Comparison of ENCODE assay signal across 9 cellular contexts in genomic region chr7:4665661-4666060, GRCh38. TPM values are rescaled to one million over a fixed set of nuclear protein-coding genes. Genes with fewer than 3 reads are reported as not detected.
DNase-seq lines count a peak whose midpoint lies in the region; TF ChIP-seq lines count a peak whose summit lies in the region.
"Had no signal": no experiment of that assay in that cellular context is flagged by ENCODE, and none has a peak within 500 bp of the region (broad histone marks: within the 10 kb centered on the region; RNA-seq: fewer than 3 reads in every experiment).

No MANE protein-coding gene starts in this region.

- H3K4me1 ChIP-seq in GM23248 (ENCODE audit: insufficient read depth) = peaks cover 16% of the 10 kb centered on the region
- peaks cover 38% of the 10 kb centered on the region for H3K4me1 ChIP-seq in skeletal muscle satellite cell (ENCODE audit: control insufficient read depth, insufficient read depth, low read length)
- H3K4me1 ChIP-seq in Peyer's patch = no peaks in the 10 kb centered on the region

- no peak for TF ChIP-seq CTCF in fibroblast of mammary gland (conservative IDR thresholded peaks at IDR 0.05; ENCODE audit: control insufficient read depth, insufficient read depth, low read depth, low read length)
- TF ChIP-seq CTCF in Peyer's patch (IDR thresholded peaks at IDR 0.05) = no peak

- H3K9me3 ChIP-seq in GM23248 (ENCODE audit: low read depth) = no peaks in the 10 kb centered on the region
- no peaks in the 10 kb centered on the region for H3K9me3 ChIP-seq in SK-N-MC (ENCODE audit: low read depth, low read length)
- H3K9me3 ChIP-seq in skeletal muscle satellite cell (replicated peaks; ENCODE audit: low read length) = no peaks in the 10 kb centered on the region
- H3K9me3 ChIP-seq in Peyer's patch = no peaks in the 10 kb centered on the region

- WGBS in GM23248 (ENCODE audit: low coverage in 1 of 2, low lambda C conversion rate in 2 of 2, missing lambda C conversion rate in 2 of 2), 2 experiments = 8 to 11% methylated on average over 2 of the region's 2 CpGs

- H3K79me2 ChIP-seq in GM23248 (ENCODE audit: insufficient read depth) = no peaks in the 10 kb centered on the region

- peak overlapping the region; percentile 92 for H3K27ac ChIP-seq in GM23248
- peak overlapping the region; percentile 64; the same call in 1 of the 2 replicates for H3K27ac ChIP-seq in SK-N-MC
- peak overlapping the region in 1 of 4 donors; percentile 56 for H3K27ac ChIP-seq in Peyer's patch

- H3K27me3 ChIP-seq in GM23248 (replicated peaks; ENCODE audit: insufficient read depth) (no peaks in the 10 kb centered on the region), skeletal muscle satellite cell (ENCODE audit: control insufficient read depth, insufficient read depth, low read length) (no peaks in the 10 kb centered on the region), Peyer's patch (no peaks in the 10 kb centered on the region)

- H4K20me1 ChIP-seq in GM23248 (ENCODE audit: insufficient read depth) = no peaks in the 10 kb centered on the region

- in situ Hi-C loops in GM23248 (cut with MboI) = no loop called here

- H3K9ac ChIP-seq in GM23248 (peak overlapping the region; percentile 62), SK-N-MC (ENCODE audit: insufficient read length) (no peak overlapping the region), skeletal muscle satellite cell (ENCODE audit: low read depth, low read length) (peak overlapping the region; percentile 61)

- intact Hi-C loops in head of caudate nucleus (cut with DNase I) = no loop called here

- peak; percentile 88 for DNase-seq in GM23248
- no peak for DNase-seq in SK-N-MC (ENCODE audit: low read depth, low spot score)
- DNase-seq in fibroblast of mammary gland (ENCODE audit: low read depth) = peak; percentile 92
- no peak for DNase-seq in head of caudate nucleus
- no peak for DNase-seq in NCI-H2196 (lab: John Stamatoyannopoulos, UW; ENCODE audit: unreplicated experiment)
- DNase-seq in Peyer's patch = no peak
- DNase-seq: DMS79 treated with DMSO at 0.1 percent for 48 hours, NCI-H1417 had no signal

- H3K36me3 ChIP-seq in GM23248 (ENCODE audit: low read depth) = no peaks in the 10 kb centered on the region
- H3K36me3 ChIP-seq in SK-N-MC (ENCODE audit: insufficient read depth, low read length) = no peaks in the 10 kb centered on the region
- H3K36me3 ChIP-seq in skeletal muscle satellite cell (ENCODE audit: insufficient read depth, low read length) = no peaks in the 10 kb centered on the region
- no peaks in the 10 kb centered on the region for H3K36me3 ChIP-seq in Peyer's patch

- no peaks in the 10 kb centered on the region for H3K9me2 ChIP-seq in GM23248 (ENCODE audit: insufficient read depth)

- no peak overlapping the region for H2AFZ ChIP-seq in GM23248

- TF ChIP-seq POLR2A in Peyer's patch (IDR thresholded peaks at IDR 0.05) = no peak

- no peak overlapping the region for H3K4me3 ChIP-seq in GM23248
- H3K4me3 ChIP-seq in SK-N-MC = no peak overlapping the region
- H3K4me3 ChIP-seq in fibroblast of mammary gland (ENCODE audit: control insufficient read depth, low read depth, low read length) = no peak overlapping the region
- H3K4me3 ChIP-seq in skeletal muscle satellite cell (ENCODE audit: low read length) = peak overlapping the region; percentile 12
- H3K4me3 ChIP-seq in Peyer's patch = no peak overlapping the region

- no peaks in the 10 kb centered on the region for H3F3A ChIP-seq in GM23248 (ENCODE audit: insufficient read depth)

- peak overlapping the region; percentile 18 for H3K4me2 ChIP-seq in GM23248 (ENCODE audit: unreplicated experiment)
- peak overlapping the region; percentile 41 for H3K4me2 ChIP-seq in skeletal muscle satellite cell (ENCODE audit: low read length)

RNA-seq across cellular contexts. Expression of gene FOXK1, which starts 16.4 kb away (rescaled TPM):
- total RNA-seq in GM23248 (2014; rRNA removed; shearing (Covaris generic)) = 16.4 and 21.4 TPM in 2 replicates
- 7.4 and 8.5 TPM in 2 replicates for polyA plus RNA-seq in GM23248 (2016; fragmentation: Nextera tagmentation; extraction: Ambion mirVana)
- total RNA-seq in skeletal muscle satellite cell (2012; rRNA removed) = 25.6 and 34.2 TPM in 2 replicates
- total RNA-seq in Peyer's patch = 10 to 100 TPM; 14.9 to 47.0 (median 36.1) TPM

Comparison
In these comparisons a context has a peak if more than half of its experiments do, and no peak if none do; other contexts are left out.
1. DNase-seq: peak in GM23248 (single experiment) and fibroblast of mammary gland (single experiment); none in SK-N-MC (single experiment), head of caudate nucleus (0 of 42), NCI-H2196 (single experiment) and Peyer's patch (0 of 3).